In genomic region chr7:139360210-139360947, GRCh38 we compare ENCODE assay signal across 1 cellular context.
TF ChIP-seq lines count a peak whose summit lies in the region.

No MANE protein-coding gene starts in this region.

TF ChIP-seq in K562, 482 proteins besides CTCF, POLR2A, EP300 and RAD21 (continued from another document and continues in another):
- TF ChIP-seq FOXP4 (CRISPR knock-in tag; IDR thresholded peaks at IDR 0.05; ENCODE audit: borderline replicate concordance) (peak; percentile 25; the same call in 1 of the 2 replicates), MEIS2 (IDR thresholded peaks at IDR 0.05; ENCODE audit: partially characterized antibody) (no peak), ID3 (CRISPR knock-in tag; IDR thresholded peaks at IDR 0.05) (no peak), ID3 (tag; IDR thresholded peaks at IDR 0.05) (no peak), HNRNPLL (IDR thresholded peaks at IDR 0.05; ENCODE audit: low read depth, low read length, poor library complexity, severe bottlenecking) (no peak), CBFB (CRISPR knock-in tag; IDR thresholded peaks at IDR 0.05) (no peak), E2F8 (IDR thresholded peaks at IDR 0.05; ENCODE audit: low read depth, partially characterized antibody) (peak; percentile 94), NCOA2 (IDR thresholded peaks at IDR 0.05; ENCODE audit: partially characterized antibody in 2 of 2) (no peak), TCFL5 (CRISPR knock-in tag; conservative IDR thresholded peaks at IDR 0.05) (no peak), FOXK1 (CRISPR knock-in tag; IDR thresholded peaks at IDR 0.05; ENCODE audit: borderline replicate concordance) (peak; percentile 91), ZFX (CRISPR knock-in tag; IDR thresholded peaks at IDR 0.05) (peak; percentile 80), PRPF4 (IDR thresholded peaks at IDR 0.05; ENCODE audit: insufficient read depth, low read depth, low read length, poor library complexity, severe bottlenecking) (peak; percentile 42), ZNF280A (IDR thresholded peaks at IDR 0.05; ENCODE audit: low read depth, partially characterized antibody) (no peak), RBM22 (IDR thresholded peaks at IDR 0.05; ENCODE audit: low read depth, low read length, poor library complexity, severe bottlenecking) (peak; percentile 59), CTBP1 (IDR thresholded peaks at IDR 0.05; ENCODE audit: borderline replicate concordance) (no peak; the same call in 1 of the 2 replicates), SIRT6 (IDR thresholded peaks at IDR 0.05; ENCODE audit: low read depth, low read length) (no peak), FOXA1 (IDR thresholded peaks at IDR 0.05; ENCODE audit: borderline replicate concordance) (no peak), ZNF75A (CRISPR knock-in tag; IDR thresholded peaks at IDR 0.05) (no peak), FOXJ3 (CRISPR knock-in tag; IDR thresholded peaks at IDR 0.05) (no peak), ATF6 (CRISPR knock-in tag; IDR thresholded peaks at IDR 0.05) (no peak), TAF9B (IDR thresholded peaks at IDR 0.05; ENCODE audit: partially characterized antibody) (no peak), ZNF395 (CRISPR knock-in tag; IDR thresholded peaks at IDR 0.05) (no peak), MAZ (CRISPR knock-in tag; conservative IDR thresholded peaks at IDR 0.05 in 1 of 2, IDR thresholded peaks at IDR 0.05 in 1 of 2) (no peak; a peak in 1 of 4 replicates), ZNF436 (CRISPR knock-in tag; IDR thresholded peaks at IDR 0.05) (no peak), HIVEP1 (CRISPR knock-in tag; IDR thresholded peaks at IDR 0.05) (no peak), NFIC (IDR thresholded peaks at IDR 0.05) (no peak), EZH2 (IDR thresholded peaks at IDR 0.05; ENCODE audit: borderline replicate concordance, low read depth, low read length) (no peak), ZNF639 (CRISPR knock-in tag; conservative IDR thresholded peaks at IDR 0.05 in 1 of 2, IDR thresholded peaks at IDR 0.05 in 1 of 2) (0 out of 4 replicates have a peak, but pooled peaks of 1 of the 2 experiments have one; percentile 3), RBM14 (IDR thresholded peaks at IDR 0.05; ENCODE audit: borderline replicate concordance, insufficient read depth, low read depth, low read length) (peak; percentile 8; the same call in 1 of the 2 replicates), TBP (optimal IDR thresholded peaks at IDR 0.05; ENCODE audit: low read depth, low read length) (peak; percentile 75), ZNF41 (CRISPR knock-in tag; conservative IDR thresholded peaks at IDR 0.05) (no peak), THAP12 (CRISPR knock-in tag; IDR thresholded peaks at IDR 0.05) (peak; percentile 91), PHB (CRISPR knock-in tag; IDR thresholded peaks at IDR 0.05) (no peak), ILK (tag; IDR thresholded peaks at IDR 0.05; ENCODE audit: borderline replicate concordance, low read depth) (no peak), LARP7 (IDR thresholded peaks at IDR 0.05) (no peak), ELF2 (CRISPR knock-in tag; IDR thresholded peaks at IDR 0.05) (peak; percentile 10; the same call in 1 of the 2 replicates), ZC3H8 (IDR thresholded peaks at IDR 0.05) (no peak), DDX20 (tag; IDR thresholded peaks at IDR 0.05; ENCODE audit: low read depth) (no peak), ZBTB11 (CRISPR knock-in tag; IDR thresholded peaks at IDR 0.05) (peak in 1 of 3 experiments; percentile 78; a peak in 1 of 6 replicates), ZNF76 (CRISPR knock-in tag; IDR thresholded peaks at IDR 0.05; ENCODE audit: borderline replicate concordance) (no peak), TFE3 (CRISPR knock-in tag; IDR thresholded peaks at IDR 0.05) (no peak)
